ENCODE assay signal across 9 cellular contexts in genomic region chr15:88331291-88331690, GRCh38.
DNase-seq lines count a peak whose midpoint lies in the region; ATAC-seq, FAIRE-seq and TF ChIP-seq lines count a peak whose summit lies in the region.
"Had no signal": no experiment of that assay in that cellular context is flagged by ENCODE, and none has a peak within 500 bp of the region (broad histone marks: within the 10 kb centered on the region; RNA-seq: fewer than 3 reads in every experiment).

No MANE protein-coding gene starts in this region.

- CTCF ChIA-PET in K562 (lab: Yijun Ruan, JAX; ENCODE audit: low intra/inter-chr PET ratio) = no interaction called here

- TF ChIP-seq CTCF in natural killer cell (IDR thresholded peaks at IDR 0.05) (peak; percentile 37), K562 (IDR thresholded peaks at IDR 0.05 in 2 of 3, conservative IDR thresholded peaks at IDR 0.05 in 1 of 3; ENCODE audit: insufficient read depth in 2 of 3, low read depth in 1 of 3, low read length in 3 of 3) (peak; percentile 74 to 84 (median 76)), neural progenitor cell (IDR thresholded peaks at IDR 0.05) (peak; percentile 87), kidney (IDR thresholded peaks at IDR 0.05; ENCODE audit: borderline replicate concordance, extremely low read depth, insufficient read depth) (no peak)

- FAIRE-seq in K562 (lab: Jason Lieb, UNC) (peak; percentile 11), kidney (lab: Jason Lieb, UNC) (no peak)

- H3K4me3 ChIP-seq in K562 = no peak overlapping the region
- no peak overlapping the region for H3K4me3 ChIP-seq in neural progenitor cell
- no peak overlapping the region for H3K4me3 ChIP-seq in kidney (ENCODE audit: low read length in 2 of 2)

- H3K27ac ChIP-seq in K562 (ENCODE audit: extremely low read depth, low read depth, low read length) (no peak overlapping the region), neural progenitor cell (no peak overlapping the region), kidney (ENCODE audit: low read depth in 2 of 2, low read length in 2 of 2) (no peak overlapping the region)

- TF ChIP-seq EP300 in K562 (IDR thresholded peaks at IDR 0.05; ENCODE audit: low read length) = no peak

- no TSS peak for BruUV-seq in K562 (replicated peaks; lab: Mats Ljungman, UMichigan)

- H2AFZ ChIP-seq in K562 (ENCODE audit: low read depth, low read length) (no peak overlapping the region), neural progenitor cell (replicated peaks) (peak overlapping the region; percentile 61)

- POLR2A ChIA-PET in K562 (lab: Yijun Ruan, JAX) = no interaction called here

- H3K9me3 ChIP-seq in K562 (replicated peaks; ENCODE audit: control insufficient read depth, insufficient read depth, low read depth, low read length) (no peaks in the 10 kb centered on the region), neural progenitor cell (ENCODE audit: low read depth) (no peaks in the 10 kb centered on the region), kidney (ENCODE audit: control insufficient read depth in 1 of 2, low read length in 2 of 2) (no peaks in the 10 kb centered on the region)

- no peaks in the 10 kb centered on the region for H3F3A ChIP-seq in neural progenitor cell (ENCODE audit: low read depth)

- WGBS in K562 (ENCODE audit: insufficient coverage, low coverage, missing lambda C conversion rate) = 0% methylated on average over 8 of the region's 8 CpGs

- no peak overlapping the region for H3K4me2 ChIP-seq in K562 (ENCODE audit: insufficient read depth, low read length)
- no peak overlapping the region for H3K4me2 ChIP-seq in neural progenitor cell

- H3K9me1 ChIP-seq in K562 (ENCODE audit: control insufficient read depth, insufficient read depth, low read length) = no peaks in the 10 kb centered on the region

- H3K4me1 Mint-ChIP-seq in natural killer cell (no peaks in the 10 kb centered on the region), neural progenitor cell (no peaks in the 10 kb centered on the region)
- H3K4me1 Mint-ChIP-seq in natural killer cell treated with Interleukin-12 subunit alpha and Interleukin-12 subunit beta and Interleukin-15 and Interleukin-18, amount 100 ng/mL, for 72 hours (ENCODE audit: low read depth in 2 of 2) = no peaks in the 10 kb centered on the region

- ATAC-seq in natural killer cell (no peak), HG03378 (IDR thresholded peaks at IDR 0.05; ENCODE audit: unreplicated experiment) (peak; percentile 55), K562 (peak; percentile 96)
- no peak for ATAC-seq in natural killer cell treated with Interleukin-12 subunit alpha and Interleukin-12 subunit beta and Interleukin-15 and Interleukin-18, amount 100 ng/mL, for 72 hours

- in situ Hi-C loops in K562 (cut with MboI) = no loop called here

- intact Hi-C loops in natural killer cell (cut with micrococcal nuclease) = no loop called here
- intact Hi-C loops in K562 (cut with micrococcal nuclease) = no loop called here
- intact Hi-C loops in kidney (cut with DNase I) = no loop called here

- H4K20me1 ChIP-seq in K562 (replicated peaks; ENCODE audit: control insufficient read depth, insufficient read depth, low read length) (no peaks in the 10 kb centered on the region), neural progenitor cell (ENCODE audit: low read depth) (no peaks in the 10 kb centered on the region)

- peak in 1 of 2 experiments; percentile 55; a peak in 3 of 4 replicates for TF ChIP-seq RAD21 in K562 (CRISPR knock-in tag; conservative IDR thresholded peaks at IDR 0.05 in 1 of 2, IDR thresholded peaks at IDR 0.05 in 1 of 2)

- no peak overlapping the region for H3K27ac Mint-ChIP-seq in natural killer cell
- no peak overlapping the region for H3K27ac Mint-ChIP-seq in natural killer cell treated with Interleukin-12 subunit alpha and Interleukin-12 subunit beta and Interleukin-15 and Interleukin-18, amount 100 ng/mL, for 72 hours
- H3K27ac Mint-ChIP-seq in neural progenitor cell = no peak overlapping the region
- H3K27ac Mint-ChIP-seq: dendritic cell treated with granulocyte-macrophage colony-stimulating factor and Interleukin-4, amounts not matched to agents 40 ng/mL and 50 ng/mL, for 4 days had no signal

- H3K36me3 Mint-ChIP-seq in natural killer cell (no peaks in the 10 kb centered on the region), neural progenitor cell (no peaks in the 10 kb centered on the region)
- H3K36me3 Mint-ChIP-seq in natural killer cell treated with Interleukin-12 subunit alpha and Interleukin-12 subunit beta and Interleukin-15 and Interleukin-18, amount 100 ng/mL, for 72 hours = no peaks in the 10 kb centered on the region

- H3K36me3 ChIP-seq in K562 (ENCODE audit: control insufficient read depth, insufficient read depth, low read length) (no peaks in the 10 kb centered on the region), neural progenitor cell (no peaks in the 10 kb centered on the region), kidney (ENCODE audit: control insufficient read depth in 1 of 2, insufficient read depth in 2 of 2, low read length in 2 of 2) (no peaks in the 10 kb centered on the region)

- H3K4me1 ChIP-seq in K562 (replicated peaks in 1 of 2; ENCODE audit: control insufficient read depth in 2 of 2, insufficient read depth in 2 of 2, low read length in 2 of 2) (no peaks in the 10 kb centered on the region), neural progenitor cell (no peaks in the 10 kb centered on the region), kidney (ENCODE audit: control insufficient read depth in 1 of 2, insufficient read depth in 1 of 2, low read depth in 1 of 2, low read length in 2 of 2) (no peaks in the 10 kb centered on the region)

- H3K4me3 Mint-ChIP-seq in natural killer cell (no peak overlapping the region), neural progenitor cell (no peak overlapping the region)
- H3K4me3 Mint-ChIP-seq in natural killer cell treated with Interleukin-12 subunit alpha and Interleukin-12 subunit beta and Interleukin-15 and Interleukin-18, amount 100 ng/mL, for 72 hours = no peak overlapping the region
- H3K4me3 Mint-ChIP-seq: dendritic cell treated with granulocyte-macrophage colony-stimulating factor and Interleukin-4, amounts not matched to agents 40 ng/mL and 50 ng/mL, for 4 days had no signal

- H3K27me3 Mint-ChIP-seq in natural killer cell (ENCODE audit: low read depth in 2 of 2) (peaks cover 11% of the 10 kb centered on the region in 2 donors), neural progenitor cell (ENCODE audit: insufficient read depth, low read depth) (peaks cover 2% of the 10 kb centered on the region)
- H3K27me3 Mint-ChIP-seq in natural killer cell treated with Interleukin-12 subunit alpha and Interleukin-12 subunit beta and Interleukin-15 and Interleukin-18, amount 100 ng/mL, for 72 hours = peaks cover 12 to 33% of the 10 kb centered on the region in 2 donors

- H3K27me3 ChIP-seq in K562 (ENCODE audit: control insufficient read depth in 2 of 2, insufficient read depth in 2 of 2, low read length in 2 of 2) (peaks cover 0 to 9% of the 10 kb centered on the region in 2 experiments; a peak in 1 of 5 replicates), neural progenitor cell (no peaks in the 10 kb centered on the region)

- DNase-seq in natural killer cell = no peak
- DNase-seq in natural killer cell treated with Interleukin-12 subunit alpha and Interleukin-12 subunit beta and Interleukin-15 and Interleukin-18, amount 100 ng/mL, for 72 hours (ENCODE audit: low spot score) = no peak
- peak; percentile 72 for DNase-seq in RPMI8226
- peak; percentile 68 to 80 (median 76) for DNase-seq in K562 (ENCODE audit: extremely low read depth in 1 of 4, low spot score in 3 of 4)
- DNase-seq in neural progenitor cell (ENCODE audit: low spot score) = peak; percentile 90
- no peak for DNase-seq in kidney
- no peak for DNase-seq in dedifferentiated amniotic fluid mesenchymal stem cell (ENCODE audit: extremely low spot score)

- no peaks in the 10 kb centered on the region for H3K79me2 ChIP-seq in K562 (ENCODE audit: control insufficient read depth, insufficient read depth, low read length)
- no peaks in the 10 kb centered on the region for H3K79me2 ChIP-seq in neural progenitor cell (ENCODE audit: low read depth)

- H3K9ac ChIP-seq in K562 (ENCODE audit: insufficient read depth in 1 of 2, low read depth in 2 of 2, low read length in 2 of 2) (no peak overlapping the region), neural progenitor cell (no peak overlapping the region), kidney (ENCODE audit: low read length in 2 of 2) (no peak overlapping the region)

- H3K9me3 Mint-ChIP-seq in natural killer cell = no peaks in the 10 kb centered on the region
- H3K9me3 Mint-ChIP-seq in natural killer cell treated with Interleukin-12 subunit alpha and Interleukin-12 subunit beta and Interleukin-15 and Interleukin-18, amount 100 ng/mL, for 72 hours = no peaks in the 10 kb centered on the region
- H3K9me3 Mint-ChIP-seq in neural progenitor cell = no peaks in the 10 kb centered on the region
- H3K9me3 Mint-ChIP-seq: dendritic cell treated with granulocyte-macrophage colony-stimulating factor and Interleukin-4, amounts not matched to agents 40 ng/mL and 50 ng/mL, for 4 days had no signal

- no peak for TF ChIP-seq POLR2A in K562 (conservative IDR thresholded peaks at IDR 0.05)

TF ChIP-seq in K562, 482 proteins besides CTCF, POLR2A, EP300 and RAD21 (continues in another document):
- TF ChIP-seq PML (IDR thresholded peaks at IDR 0.05; ENCODE audit: low read length) (no peak), PPARD (CRISPR knock-in tag; IDR thresholded peaks at IDR 0.05) (no peak), PHF20 (IDR thresholded peaks at IDR 0.05; ENCODE audit: partially characterized antibody) (no peak), C11orf30 (IDR thresholded peaks at IDR 0.05; ENCODE audit: low read depth) (peak; percentile 67), NEUROD1 (IDR thresholded peaks at IDR 0.05; ENCODE audit: borderline replicate concordance, low read depth, low read length, partially characterized antibody) (no peak)

Comparison
In these comparisons a context has a peak if more than half of its experiments do, and no peak if none do; other contexts are left out.
1. ATAC-seq: peak in HG03378 (single experiment) and K562 (single experiment); none in natural killer cell (0 of 3) and natural killer cell treated with Interleukin-12 subunit alpha and Interleukin-12 subunit beta and Interleukin-15 and Interleukin-18, amount 100 ng/mL, for 72 hours (0 of 2).
2. DNase-seq: peak in RPMI8226 (single experiment), K562 (4 of 4) and neural progenitor cell (single experiment); none in natural killer cell (single experiment), natural killer cell treated with Interleukin-12 subunit alpha and Interleukin-12 subunit beta and Interleukin-15 and Interleukin-18, amount 100 ng/mL, for 72 hours (single experiment), kidney (single experiment) and dedifferentiated amniotic fluid mesenchymal stem cell (single experiment).